1 cellular context compared by ENCODE assay signal in genomic region chr22:17540481-17540880, GRCh38.
TF ChIP-seq lines count a peak whose summit lies in the region.

No MANE protein-coding gene starts in this region.

TF ChIP-seq in H1, 55 proteins besides CTCF, POLR2A, EP300 and RAD21:
- TF ChIP-seq RXRA (IDR thresholded peaks at IDR 0.05; ENCODE audit: insufficient read depth, low read depth, low read length): no peak
- peak; percentile 24; the same call in 1 of the 2 replicates for TF ChIP-seq KDM1A (IDR thresholded peaks at IDR 0.05; ENCODE audit: borderline replicate concordance, low read length)
- TF ChIP-seq YY1 (IDR thresholded peaks at IDR 0.05; ENCODE audit: low read depth, low read length): peak; percentile 71
- TF ChIP-seq TEAD4 (IDR thresholded peaks at IDR 0.05; ENCODE audit: low read depth, low read length): no peak
- TF ChIP-seq CHD1 (IDR thresholded peaks at IDR 0.05; ENCODE audit: low read depth, low read length): no peak
